In the genomic region with DNA sequence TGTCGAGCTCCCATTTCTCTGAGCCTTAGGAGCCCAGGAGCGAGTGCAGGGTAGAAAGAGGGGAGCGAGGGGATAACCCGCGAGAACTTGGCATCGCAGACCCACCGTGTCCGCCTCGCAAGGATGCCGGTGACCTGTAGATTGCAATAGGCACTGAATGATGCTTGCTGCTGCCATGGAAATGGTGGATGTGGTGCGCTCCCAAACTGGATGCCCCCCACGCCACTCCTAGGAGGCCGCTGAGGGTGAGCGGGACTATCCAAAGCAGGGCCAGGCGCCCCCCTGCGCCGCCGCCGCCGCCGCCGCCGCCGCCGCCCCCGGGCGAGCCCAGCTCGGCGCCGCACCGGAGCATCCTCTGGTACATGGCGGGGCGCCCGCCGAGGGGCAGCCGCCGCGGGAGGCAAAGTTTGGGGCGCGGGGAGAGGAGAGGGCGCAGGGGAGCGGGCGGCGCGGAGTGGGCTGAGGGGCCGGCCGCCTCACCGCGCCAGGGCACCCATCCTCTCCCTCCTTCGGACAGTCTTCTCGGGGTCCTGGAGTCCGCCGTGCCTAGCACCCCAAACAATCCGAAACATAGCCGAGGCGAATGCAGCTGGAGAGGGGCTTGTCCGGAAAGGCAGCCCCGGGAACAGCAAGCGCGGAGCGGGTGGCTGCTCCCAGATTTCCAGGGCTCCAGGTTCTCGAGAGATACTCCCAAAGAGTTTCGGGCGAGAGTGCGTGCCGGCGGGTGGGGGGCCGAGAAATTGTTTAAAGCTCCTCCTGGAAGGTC, we compare ENCODE assay signal across 17 cellular contexts.
DNase-seq lines count a peak whose midpoint lies in the region; ATAC-seq and TF ChIP-seq lines count a peak whose summit lies in the region.
"Had no signal": no experiment of that assay in that cellular context is flagged by ENCODE, and none has a peak within 500 bp of the region (broad histone marks: within the 10 kb centered on the region; RNA-seq: fewer than 3 reads in every experiment).

No MANE protein-coding gene starts in this region.

- peaks cover 16% of the 10 kb centered on the region for H3K4me1 Mint-ChIP-seq in progenitor cell of endocrine pancreas (ENCODE audit: low read depth)
- H3K4me1 Mint-ChIP-seq: T-helper 17 cell had no signal

- intact Hi-C loops in thyroid gland (cut with DNase I), result no loop called here

- peaks cover 76% of the 10 kb centered on the region for H3K27me3 Mint-ChIP-seq in progenitor cell of endocrine pancreas

- H3K36me3 ChIP-seq in HEK293 (ENCODE audit: control insufficient read depth in 2 of 2, insufficient read depth in 1 of 2, low read length in 2 of 2), result no peaks in the 10 kb centered on the region
- no peaks in the 10 kb centered on the region for H3K36me3 ChIP-seq in thyroid gland
- H3K36me3 ChIP-seq: esophagus squamous epithelium, tibial nerve had no signal

- H3K4me1 ChIP-seq in HEK293 (ENCODE audit: control insufficient read depth, insufficient read depth, low read length) (no peaks in the 10 kb centered on the region), thyroid gland (no peaks in the 10 kb centered on the region)

- H3K27ac ChIP-seq in HEK293 (ENCODE audit: extremely low read depth, low read depth, low read length) (no peak overlapping the region), angular gyrus (ENCODE audit: low read depth, low read length) (peak overlapping the region; percentile 50), thyroid gland (no peak overlapping the region)
- H3K27ac ChIP-seq: esophagus squamous epithelium, tibial nerve had no signal

- H3K9me3 ChIP-seq in HEK293 (ENCODE audit: control insufficient read depth, insufficient read depth, low read depth, low read length), result no peaks in the 10 kb centered on the region
- no peaks in the 10 kb centered on the region for H3K9me3 ChIP-seq in iPS-18c (ENCODE audit: control insufficient read depth, insufficient read depth, low read length)
- H3K9me3 ChIP-seq in thyroid gland, result no peaks in the 10 kb centered on the region
- H3K9me3 ChIP-seq: esophagus squamous epithelium, tibial nerve had no signal

- 2 to 3% methylated on average over 21 to 37 of the region's 68 CpGs for WGBS in thyroid gland, 2 donors

- TF ChIP-seq CTCF in HEK293 (tag by site-specific recombination; IDR thresholded peaks at IDR 0.05) (no peak), progenitor cell of endocrine pancreas (IDR thresholded peaks at IDR 0.05; ENCODE audit: unreplicated experiment) (no peak), thyroid gland (IDR thresholded peaks at IDR 0.05) (no peak)

- ATAC-seq in HG03354 (IDR thresholded peaks at IDR 0.05; ENCODE audit: poor library complexity, severe bottlenecking, unreplicated experiment), result no peak
- no peak for ATAC-seq in GM18517 (IDR thresholded peaks at IDR 0.05; ENCODE audit: unreplicated experiment)
- ATAC-seq: Panc1, T-helper 17 cell had no signal

- no peaks in the 10 kb centered on the region for H3K36me3 Mint-ChIP-seq in progenitor cell of endocrine pancreas (ENCODE audit: insufficient read depth)
- H3K36me3 Mint-ChIP-seq: activated naive CD8-positive, alpha-beta T cell had no signal

- H3K4me3 Mint-ChIP-seq in progenitor cell of endocrine pancreas (ENCODE audit: low read depth), result peak overlapping the region; percentile 78
- H3K4me3 Mint-ChIP-seq: activated naive CD8-positive, alpha-beta T cell; T-helper 17 cell had no signal

- CTCF ChIA-PET in HEK293 (lab: Yijun Ruan, JAX), result interaction anchor here (0.6 kb wide), 1 partner anchor 148 kb away, joined by 3 read pairs; no protein-coding TSS in a partner anchor

- H3K27me3 ChIP-seq in thyroid gland, result no peaks in the 10 kb centered on the region

- H3K4me3 ChIP-seq in HEK293 (ENCODE audit: low read depth, low read length) (peak overlapping the region; percentile 39), iPS-18c (ENCODE audit: insufficient read depth, low read depth, low read length) (peak overlapping the region; percentile 49), thyroid gland (replicated peaks in 1 of 3) (no peak overlapping the region)

- H3K9me3 Mint-ChIP-seq in progenitor cell of endocrine pancreas (ENCODE audit: low read depth), result no peaks in the 10 kb centered on the region

- DNase-seq in progenitor cell of endocrine pancreas (ENCODE audit: low spot score, unreplicated experiment) (no peak), DMS153 (lab: John Stamatoyannopoulos, UW) (no peak), thyroid gland (no peak)
- DNase-seq: activated CD4-positive, alpha-beta T cell treated with anti-CD3 and anti-CD28 coated beads for 1 hour; esophagus squamous epithelium; IMR-90; NCI-H1048; NCI-H446; T-helper 17 cell had no signal

- POLR2A ChIA-PET in HEK293 (lab: Yijun Ruan, JAX), result no interaction called here

- H3K27ac Mint-ChIP-seq in progenitor cell of endocrine pancreas, result no peak overlapping the region
- H3K27ac Mint-ChIP-seq: activated naive CD8-positive, alpha-beta T cell; T-helper 17 cell had no signal

- TF ChIP-seq POLR2A in thyroid gland (IDR thresholded peaks at IDR 0.05), result no peak

TF ChIP-seq in HEK293, 187 proteins besides CTCF, POLR2A, EP300 and RAD21:
- no peak for TF ChIP-seq PRDM1 (tag by site-specific recombination; IDR thresholded peaks at IDR 0.05)
- no peak for TF ChIP-seq ZBTB21 (tag by site-specific recombination; IDR thresholded peaks at IDR 0.05)
- no peak for TF ChIP-seq ZNF274 (IDR thresholded peaks at IDR 0.05; ENCODE audit: low read length)
- TF ChIP-seq ZNF274 (tag by site-specific recombination; IDR thresholded peaks at IDR 0.05; ENCODE audit: borderline replicate concordance), result no peak

Comparison
In these comparisons a context has a peak if more than half of its experiments do, and no peak if none do; other contexts are left out.
1. H3K4me3 ChIP-seq: peak in HEK293 (single experiment) and iPS-18c (single experiment); none in thyroid gland (0 of 3).